ENCODE assay signal across 17 cellular contexts in the genomic region with DNA sequence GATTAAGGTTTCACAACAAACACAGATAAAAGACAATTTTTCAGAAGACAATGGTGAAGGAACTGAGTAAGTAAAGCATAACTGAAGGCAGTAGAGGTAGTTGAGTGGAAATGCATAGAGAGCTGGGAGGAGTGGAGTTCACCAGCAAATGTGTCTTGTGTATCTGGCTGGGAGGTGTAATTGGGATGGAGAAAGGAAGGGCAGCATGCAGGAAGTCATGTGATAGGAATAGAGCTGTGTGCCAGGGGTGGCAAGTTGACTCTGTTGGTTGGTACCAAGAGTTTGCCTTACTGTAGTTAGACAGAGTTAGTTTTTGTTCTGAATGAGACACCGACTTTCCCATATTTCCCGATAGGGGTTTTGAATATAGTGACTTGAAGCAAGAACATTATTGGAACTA.
"Had no signal": no experiment of that assay in that cellular context is flagged by ENCODE, and none has a peak within 500 bp of the region (broad histone marks: within the 10 kb centered on the region; RNA-seq: fewer than 3 reads in every experiment).

No MANE protein-coding gene starts in this region.

- DNase-seq: colonic mucosa; cortex of kidney; effector CD4-positive, alpha-beta T cell; effector memory CD4-positive, alpha-beta T cell; foreskin keratinocyte; head of caudate nucleus; heart right ventricle; hippocampal formation; left cardiac atrium; left lung; left ventricle myocardium superior; lower lobe of right lung; mesenchymal stem cell had no signal

- H3K4me3 ChIP-seq: colonic mucosa, esophagus muscularis mucosa, gastroesophageal sphincter, heart right ventricle, left lung, lower lobe of right lung had no signal

- H3K4me1 ChIP-seq: colonic mucosa, foreskin keratinocyte, left lung had no signal

- H3K27ac Mint-ChIP-seq: dendritic cell treated with granulocyte-macrophage colony-stimulating factor and Interleukin-4, amounts not matched to agents 40 ng/mL and 50 ng/mL, for 4 days; mesothelial cell of epicardium had no signal

- H3K27me3 ChIP-seq: colonic mucosa, esophagus muscularis mucosa, foreskin keratinocyte, gastroesophageal sphincter, heart right ventricle, left lung had no signal

- ATAC-seq: foreskin keratinocyte, gastroesophageal sphincter, heart right ventricle, left cardiac atrium, left lung, left ventricle myocardium superior, lower lobe of right lung had no signal

- H3K4me3 Mint-ChIP-seq: dendritic cell treated with granulocyte-macrophage colony-stimulating factor and Interleukin-4, amounts not matched to agents 40 ng/mL and 50 ng/mL, for 4 days; mesothelial cell of epicardium had no signal

- H3K36me3 ChIP-seq: colonic mucosa, esophagus muscularis mucosa, gastroesophageal sphincter, heart right ventricle, left lung, lower lobe of right lung had no signal

- H3K27me3 Mint-ChIP-seq: dendritic cell treated with granulocyte-macrophage colony-stimulating factor and Interleukin-4, amounts not matched to agents 40 ng/mL and 50 ng/mL, for 4 days had no signal

- H3K9me3 ChIP-seq: colonic mucosa, esophagus muscularis mucosa, gastroesophageal sphincter, heart right ventricle, left lung, lower lobe of right lung had no signal

- H3K27ac ChIP-seq: colonic mucosa, esophagus muscularis mucosa, foreskin keratinocyte, gastroesophageal sphincter, heart right ventricle, left lung, lower lobe of right lung had no signal
